ENCODE assay signal across 18 cellular contexts in genomic region chr3:129648331-129648730, GRCh38.
"Had no signal": no experiment of that assay in that cellular context is flagged by ENCODE, and none has a peak within 500 bp of the region (broad histone marks: within the 10 kb centered on the region; RNA-seq: fewer than 3 reads in every experiment).

No MANE protein-coding gene starts in this region.

- H3K27me3 Mint-ChIP-seq: naive thymus-derived CD8-positive, alpha-beta T cell had no signal

- DNase-seq: cortex of kidney; dorsolateral prefrontal cortex; effector CD8-positive, alpha-beta T cell; foreskin melanocyte; heart left ventricle; hippocampal formation; left colon; mucosa of descending colon; naive thymus-derived CD8-positive, alpha-beta T cell; posterior cingulate gyrus; small intestine; stimulated activated CD4-positive, alpha-beta T cell treated with anti-CD3 and anti-CD28 coated beads, Interleukin-12 subunit alpha, Interleukin-12 subunit beta, amount 100 ng/mL, for 4 hours; stimulated activated naive CD4-positive, alpha-beta T cell; stomach; substantia nigra; trophoblast cell had no signal

- H3K27ac Mint-ChIP-seq: naive thymus-derived CD8-positive, alpha-beta T cell had no signal

- H3K4me3 ChIP-seq: dorsolateral prefrontal cortex, heart left ventricle, mucosa of descending colon, right atrium auricular region, stomach, thoracic aorta had no signal

- H3K27ac ChIP-seq: heart left ventricle, right atrium auricular region, stomach, thoracic aorta had no signal

- H3K27me3 ChIP-seq: dorsolateral prefrontal cortex, heart left ventricle, right atrium auricular region, stomach had no signal

- ATAC-seq: heart left ventricle; left colon; mucosa of descending colon; naive thymus-derived CD8-positive, alpha-beta T cell had no signal

- H3K36me3 ChIP-seq: right atrium auricular region, thoracic aorta had no signal

- H3K9me3 Mint-ChIP-seq: naive thymus-derived CD8-positive, alpha-beta T cell had no signal

- H3K9me3 ChIP-seq: heart left ventricle, mucosa of descending colon, right atrium auricular region, stomach, thoracic aorta had no signal

- H3K4me3 Mint-ChIP-seq: naive thymus-derived CD8-positive, alpha-beta T cell had no signal
